1 cellular context compared by ENCODE assay signal in genomic region chr4:125262079-125262478, GRCh38.
TF ChIP-seq lines count a peak whose summit lies in the region.

No MANE protein-coding gene starts in this region.

TF ChIP-seq in IMR-90, 13 proteins besides CTCF, POLR2A, EP300 and RAD21:
- TF ChIP-seq BHLHE40 (IDR thresholded peaks at IDR 0.05; ENCODE audit: low read depth, low read length), result no peak
- no peak for TF ChIP-seq SMC3 (IDR thresholded peaks at IDR 0.05; ENCODE audit: low read depth, low read length)
- no peak for TF ChIP-seq USF2 (IDR thresholded peaks at IDR 0.05; ENCODE audit: low read depth, low read length)
- no peak for TF ChIP-seq FOS (IDR thresholded peaks at IDR 0.05; ENCODE audit: low read depth, low read length)
- TF ChIP-seq RCOR1 (IDR thresholded peaks at IDR 0.05; ENCODE audit: insufficient replicate concordance, low read length), result no peak
- no peak for TF ChIP-seq NFE2L2 (IDR thresholded peaks at IDR 0.05; ENCODE audit: low read depth, low read length)
- TF ChIP-seq ELK1 (IDR thresholded peaks at IDR 0.05; ENCODE audit: borderline replicate concordance, low read depth, low read length), result no peak
- no peak for TF ChIP-seq CHD1 (IDR thresholded peaks at IDR 0.05; ENCODE audit: low read depth, low read length)
- TF ChIP-seq MAZ (IDR thresholded peaks at IDR 0.05; ENCODE audit: borderline replicate concordance, low read depth, low read length), result no peak
- no peak for TF ChIP-seq MXI1 (IDR thresholded peaks at IDR 0.05; ENCODE audit: borderline replicate concordance, low read depth, low read length)
- no peak for TF ChIP-seq CEBPB (IDR thresholded peaks at IDR 0.05; ENCODE audit: low read depth, low read length)
- no peak for TF ChIP-seq RFX5 (IDR thresholded peaks at IDR 0.05; ENCODE audit: low read depth, low read length)
- TF ChIP-seq MAFK (IDR thresholded peaks at IDR 0.05; ENCODE audit: low read depth, low read length), result no peak
